Comparison of ENCODE assay signal across 8 cellular contexts in genomic region chr12:12786716-12787601, GRCh38. TPM values are rescaled to one million over a fixed set of nuclear protein-coding genes. Genes with fewer than 3 reads are reported as not detected.
A peak's percentile ranks its signal among the peaks of the same experiment; 100 is the strongest.
DNase-seq lines count a peak whose midpoint lies in the region; ATAC-seq, FAIRE-seq and TF ChIP-seq lines count a peak whose summit lies in the region.

No MANE protein-coding gene starts in this region.

- no peak for TF ChIP-seq CTCF in RWPE2 (IDR thresholded peaks at IDR 0.05; ENCODE audit: poor library complexity, severe bottlenecking)
- TF ChIP-seq CTCF in neutrophil (IDR thresholded peaks at IDR 0.05), result peak; percentile 53
- peak; percentile 8 to 22 for TF ChIP-seq CTCF in suprapubic skin (IDR thresholded peaks at IDR 0.05)

- WGBS in suprapubic skin, result 0% methylated on average over 7 of the region's 80 CpGs

- CTCF ChIA-PET in activated naive CD4-positive, alpha-beta T cell treated with anti-CD3 and anti-CD28 coated beads for 36 hours (lab: Charles Lee), result interaction anchor here (0.6 to 4.6 kb wide), 17 partner anchors 8 to 425 kb away, joined by 3 to 36 read pairs (median 4); partner anchors contain the start of genes DDX47 and GPRC5A

- H3K36me3 ChIP-seq in RWPE2 (ENCODE audit: low read depth), result no peaks in the 10 kb centered on the region
- no peaks in the 10 kb centered on the region for H3K36me3 ChIP-seq in neutrophil
- no peaks in the 10 kb centered on the region for H3K36me3 ChIP-seq in suprapubic skin

- H3K4me3 ChIP-seq in RWPE2 (ENCODE audit: severe bottlenecking) (peak overlapping the region; percentile 29), neutrophil (ENCODE audit: low read depth in 1 of 2, low read length in 1 of 2) (peak overlapping the region; percentile 71 to 76), suprapubic skin (peak overlapping the region; percentile 60)

- peak overlapping the region; percentile 83 for H3K4me3 Mint-ChIP-seq in activated naive CD4-positive, alpha-beta T cell treated with anti-CD3 and anti-CD28 coated beads for 36 hours

- intact Hi-C loops in activated naive CD4-positive, alpha-beta T cell treated with anti-CD3 and anti-CD28 coated beads for 36 hours (cut with micrococcal nuclease), result loop anchor here (2.0 kb wide), 1 partner anchor 62 kb away; no protein-coding TSS in a partner anchor

- H3K9me3 ChIP-seq in RWPE2 (ENCODE audit: severe bottlenecking) (no peaks in the 10 kb centered on the region), neutrophil (no peaks in the 10 kb centered on the region), suprapubic skin (no peaks in the 10 kb centered on the region)

- H3K27me3 Mint-ChIP-seq in activated naive CD4-positive, alpha-beta T cell treated with anti-CD3 and anti-CD28 coated beads for 36 hours (ENCODE audit: low read depth), result no peaks in the 10 kb centered on the region

- H3K36me3 Mint-ChIP-seq in activated naive CD4-positive, alpha-beta T cell treated with anti-CD3 and anti-CD28 coated beads for 36 hours (ENCODE audit: low read depth), result no peaks in the 10 kb centered on the region

- no peaks in the 10 kb centered on the region for H3K9me3 Mint-ChIP-seq in activated naive CD4-positive, alpha-beta T cell treated with anti-CD3 and anti-CD28 coated beads for 36 hours

- H3K4me1 ChIP-seq in RWPE2 (ENCODE audit: insufficient read depth, poor library complexity, severe bottlenecking) (peaks cover 13% of the 10 kb centered on the region), neutrophil (ENCODE audit: control insufficient read depth in 1 of 2, insufficient read depth in 1 of 2, low read depth in 1 of 2, low read length in 1 of 2) (peaks cover 8 to 13% of the 10 kb centered on the region in 2 experiments), suprapubic skin (peaks cover 35% of the 10 kb centered on the region)

- TF ChIP-seq POLR2A in suprapubic skin (IDR thresholded peaks at IDR 0.05), result no peak

- no peak for TF ChIP-seq EP300 in suprapubic skin (IDR thresholded peaks at IDR 0.05)

- H3K4me1 Mint-ChIP-seq in activated naive CD4-positive, alpha-beta T cell treated with anti-CD3 and anti-CD28 coated beads for 36 hours (ENCODE audit: low read depth), result peaks cover 27% of the 10 kb centered on the region

- no peak overlapping the region for H3K27ac ChIP-seq in RWPE2 (ENCODE audit: poor library complexity, severe bottlenecking)
- no peak overlapping the region for H3K27ac ChIP-seq in neutrophil
- peak overlapping the region; percentile 79 for H3K27ac ChIP-seq in suprapubic skin

- DNase-seq in DMS53 treated with DMSO at 0.1 percent for 48 hours (lab: John Stamatoyannopoulos, UW; ENCODE audit: unreplicated experiment) (peak; percentile 87), HTR-8/SVneo (ENCODE audit: insufficient read length, low spot score) (peak; percentile 88), RWPE2 (ENCODE audit: low spot score) (peak; percentile 34), frontal cortex (ENCODE audit: low spot score in 2 of 2) (peak; percentile 80 to 85), suprapubic skin (ENCODE audit: low spot score in 2 of 2) (peak; percentile 84 to 87)
- DNase-seq in activated naive CD4-positive, alpha-beta T cell treated with anti-CD3 and anti-CD28 coated beads for 36 hours, result peak; percentile 67

- H3K27me3 ChIP-seq in RWPE2 (ENCODE audit: insufficient read depth, poor library complexity, severe bottlenecking), result no peaks in the 10 kb centered on the region
- no peaks in the 10 kb centered on the region for H3K27me3 ChIP-seq in neutrophil
- no peaks in the 10 kb centered on the region for H3K27me3 ChIP-seq in suprapubic skin

- H3K27ac Mint-ChIP-seq in activated naive CD4-positive, alpha-beta T cell treated with anti-CD3 and anti-CD28 coated beads for 36 hours, result peak overlapping the region; percentile 84

- FAIRE-seq in HTR-8/SVneo (lab: Jason Lieb, UNC) (no peak), frontal cortex (lab: Jason Lieb, UNC) (no peak)

- ATAC-seq in GM21390 (IDR thresholded peaks at IDR 0.05; ENCODE audit: unreplicated experiment) (peak; percentile 80), RWPE2 (ENCODE audit: low read depth) (peak; percentile 91)

RNA-seq across cellular contexts. Expression of gene APOLD1, which starts 1.5 kb away (rescaled TPM):
- total RNA-seq in activated naive CD4-positive, alpha-beta T cell treated with anti-CD3 and anti-CD28 coated beads for 36 hours, result 1 to 10 TPM in 1 of 2 experiments, under 1 TPM in 1; 0.88 to 1.3 TPM
- total RNA-seq in frontal cortex, result 20.0 TPM
- total RNA-seq in suprapubic skin, result 10 to 100 TPM; 14.6 to 25.5 (median 16.4) TPM

RNA-seq across cellular contexts. Expression of gene DDX47, which starts 26.2 kb away (rescaled TPM):
- total RNA-seq in activated naive CD4-positive, alpha-beta T cell treated with anti-CD3 and anti-CD28 coated beads for 36 hours, result 10 to 100 TPM; 86.6 to 87.3 TPM
- total RNA-seq in frontal cortex, result 62.4 TPM
- 10 to 100 TPM; 64.1 to 76.4 (median 66.9) TPM for total RNA-seq in suprapubic skin

Comparison
In these comparisons a context has a peak if more than half of its experiments do, and no peak if none do; other contexts are left out.
1. DNase-seq: peak in every context shown above with its lines; median percentile 88 in HTR-8/SVneo; 87 in DMS53 treated with DMSO at 0.1 percent for 48 hours; 86 in suprapubic skin; 82 in frontal cortex; 67 in activated naive CD4-positive, alpha-beta T cell treated with anti-CD3 and anti-CD28 coated beads for 36 hours; 34 in RWPE2.